Comparison of ENCODE assay signal across 8 cellular contexts in the genomic region with DNA sequence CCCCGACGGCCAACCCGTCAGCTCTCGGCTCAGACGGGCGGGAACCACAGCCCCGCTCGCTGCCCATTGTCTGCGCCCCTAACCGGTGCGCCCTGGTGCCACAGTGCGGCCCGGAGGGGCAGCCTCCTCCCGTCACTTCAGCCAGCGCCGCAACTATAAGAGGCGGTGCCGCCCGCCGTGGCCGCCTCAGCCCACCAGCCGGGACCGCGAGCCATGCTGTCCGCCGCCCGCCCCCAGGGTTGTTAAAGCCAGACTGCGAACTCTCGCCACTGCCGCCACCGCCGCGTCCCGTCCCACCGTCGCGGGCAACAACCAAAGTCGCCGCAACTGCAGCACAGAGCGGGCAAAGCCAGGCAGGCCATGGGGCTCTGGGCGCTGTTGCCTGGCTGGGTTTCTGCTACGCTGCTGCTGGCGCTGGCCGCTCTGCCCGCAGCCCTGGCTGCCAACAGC. TPM values are rescaled to one million over a fixed set of nuclear protein-coding genes. Genes with fewer than 3 reads are reported as not detected.
DNase-seq lines count a peak whose midpoint lies in the region; ATAC-seq and TF ChIP-seq lines count a peak whose summit lies in the region.

A gene (plus strand): TSS at position 32 of the 450 bp plus-strand sequence. CDS start 329 bp downstream, at position 361.

- peak within 1 kb of the TSS; percentile 47; the same call in 1 of the 2 replicates for H3K4me3 ChIP-seq in Karpas-422 (ENCODE audit: low read length)
- H3K4me3 ChIP-seq in endodermal cell (ENCODE audit: low read length) = peak within 1 kb of the TSS; percentile 69
- H3K4me3 ChIP-seq in psoas muscle = peak within 1 kb of the TSS; percentile 54

- no peaks in the 10 kb centered on the region for H3K79me2 ChIP-seq in Karpas-422 (ENCODE audit: low read length)

- H3K4me1 ChIP-seq in Karpas-422 (ENCODE audit: low read length) (peaks cover 10% of the 10 kb centered on the region), endodermal cell (ENCODE audit: control insufficient read depth, insufficient read depth, low read length) (peaks cover 8% of the 10 kb centered on the region), psoas muscle (peaks cover 34% of the 10 kb centered on the region)

- peak within 1 kb of the TSS; percentile 44 for H3K4me3 Mint-ChIP-seq in endodermal cell

- no peaks in the 10 kb centered on the region for H3K36me3 Mint-ChIP-seq in endodermal cell (ENCODE audit: low read depth)

- intact Hi-C loops in psoas muscle (cut with DNase I) = no loop called here

- no peaks in the 10 kb centered on the region for H3K9me2 ChIP-seq in Karpas-422 (replicated peaks; ENCODE audit: insufficient read depth, low read length)

- H3K27me3 Mint-ChIP-seq in endodermal cell (ENCODE audit: insufficient read depth) = peaks cover 99% of the 10 kb centered on the region

- no peaks in the 10 kb centered on the region for H3K9me3 Mint-ChIP-seq in endodermal cell

- H3K36me3 ChIP-seq in Karpas-422 (ENCODE audit: insufficient read depth, low read length) = no peaks in the 10 kb centered on the region
- H3K36me3 ChIP-seq in endodermal cell (ENCODE audit: control insufficient read depth, insufficient read depth, low read length) = no peaks in the 10 kb centered on the region
- H3K36me3 ChIP-seq in psoas muscle (ENCODE audit: insufficient read depth in 1 of 2, low read depth in 1 of 2) = no peaks in the 10 kb centered on the region

- DNase-seq in Karpas-422 (no peak), endodermal cell (no peak), psoas muscle (peak in 1 of 2 donors; percentile 57), AG08396 (ENCODE audit: low spot score) (no peak)

- H3K4me1 Mint-ChIP-seq in endodermal cell = peaks cover 12% of the 10 kb centered on the region

- WGBS in endodermal cell (ENCODE audit: insufficient coverage in 1 of 2, insufficient read length in 1 of 2), 2 experiments = 1 to 4% methylated on average over 17 to 45 of the region's 45 CpGs
- 1% methylated on average over 26 to 45 of the region's 45 CpGs for WGBS in psoas muscle, 3 donors

- ATAC-seq in GM19023 (IDR thresholded peaks at IDR 0.05; ENCODE audit: unreplicated experiment) = peak; percentile 4
- ATAC-seq in psoas muscle = peak; percentile 9 to 64 (median 46)
- no peak for ATAC-seq in GM19324 (IDR thresholded peaks at IDR 0.05; ENCODE audit: low FRiP score, unreplicated experiment)
- ATAC-seq in esophagus mucosa = no peak
- ATAC-seq in HG02763 (IDR thresholded peaks at IDR 0.05; ENCODE audit: unreplicated experiment) = no peak

- no peaks in the 10 kb centered on the region for H4K20me1 ChIP-seq in Karpas-422 (ENCODE audit: insufficient read depth, low read depth, low read length)

- H3K9me3 ChIP-seq in Karpas-422 (ENCODE audit: low read length) (no peaks in the 10 kb centered on the region), endodermal cell (ENCODE audit: control insufficient read depth, low read length) (no peaks in the 10 kb centered on the region), psoas muscle (no peaks in the 10 kb centered on the region)

- no peak within 1 kb of the TSS for H3K27ac ChIP-seq in Karpas-422 (ENCODE audit: low read length)
- H3K27ac ChIP-seq in endodermal cell (ENCODE audit: low read depth, low read length) = no peak within 1 kb of the TSS
- H3K27ac ChIP-seq in psoas muscle = no peak within 1 kb of the TSS

- H3K4me2 ChIP-seq in Karpas-422 (ENCODE audit: low read depth, low read length, poor library complexity, severe bottlenecking) = peak within 1 kb of the TSS; percentile 57

- no peak within 1 kb of the TSS for H2AFZ ChIP-seq in Karpas-422 (ENCODE audit: low read length)

- H3K9ac ChIP-seq in Karpas-422 (ENCODE audit: low read length) (peak within 1 kb of the TSS; percentile 45), endodermal cell (ENCODE audit: extremely low read depth, low read length, poor library complexity, severe bottlenecking) (no peak within 1 kb of the TSS)

- H3K27me3 ChIP-seq in Karpas-422 (ENCODE audit: low read length) (no peaks in the 10 kb centered on the region), endodermal cell (ENCODE audit: control insufficient read depth, insufficient read depth, low read length, poor library complexity, severe bottlenecking) (peaks cover 99% of the 10 kb centered on the region), psoas muscle (ENCODE audit: insufficient read depth in 3 of 3, low read length in 2 of 3) (peaks cover 0 to 93% (median 52%) of the 10 kb centered on the region in 3 donors)

- H3K27ac Mint-ChIP-seq in endodermal cell = no peak within 1 kb of the TSS

- TF ChIP-seq CTCF in endodermal cell (conservative IDR thresholded peaks at IDR 0.05) (peak; percentile 58), psoas muscle (IDR thresholded peaks at IDR 0.05) (peak; percentile 24)

RNA-seq across cellular contexts. Expression of the gene that starts here (rescaled TPM):
- total RNA-seq in Karpas-422 (2014; rRNA removed; shearing (Covaris generic); ENCODE audit: low replicate concordance) = not detected in 2 replicates
- total RNA-seq in endodermal cell (not detected), psoas muscle (not detected), esophagus mucosa (not detected)
- polyA plus RNA-seq in endodermal cell (2013, experiment 1 of 2) = 31.2 TPM
- polyA plus RNA-seq in endodermal cell (2013, experiment 2 of 2) = 22.4 TPM
- polyA plus RNA-seq in psoas muscle = not detected

Comparison
In these comparisons a context has a peak if more than half of its experiments do, and no peak if none do; other contexts are left out.
1. Peak in ATAC-seq and H3K4me3 ChIP-seq in psoas muscle; RNA of the gene not detected or under 1 TPM.